25 cellular contexts compared by ENCODE assay signal in genomic region chr15:34719883-34720148, GRCh38. TPM values are rescaled to one million over a fixed set of nuclear protein-coding genes. Genes with fewer than 3 reads are reported as not detected.
DNase-seq lines count a peak whose midpoint lies in the region; ATAC-seq and TF ChIP-seq lines count a peak whose summit lies in the region.
"Had no signal": no experiment of that assay in that cellular context is flagged by ENCODE, and none has a peak within 500 bp of the region (broad histone marks: within the 10 kb centered on the region; RNA-seq: fewer than 3 reads in every experiment).

No MANE protein-coding gene starts in this region.

- H3K4me3 ChIP-seq in heart right ventricle (no peak overlapping the region), right lobe of liver (no peak overlapping the region), gastrocnemius medialis (no peak overlapping the region), adrenal gland (no peak overlapping the region)
- H3K4me3 ChIP-seq: Peyer's patch had no signal

- H3K27me3 ChIP-seq in heart right ventricle, result peaks cover 0 to 11% (median 0%) of the 10 kb centered on the region in 7 donors
- no peaks in the 10 kb centered on the region for H3K27me3 ChIP-seq in right lobe of liver
- no peaks in the 10 kb centered on the region for H3K27me3 ChIP-seq in gastrocnemius medialis
- no peaks in the 10 kb centered on the region for H3K27me3 ChIP-seq in adrenal gland
- H3K27me3 ChIP-seq: Peyer's patch had no signal

- H3K4me1 Mint-ChIP-seq in activated CD4-positive, alpha-beta memory T cell treated with anti-CD3 and anti-CD28 coated beads for 36 hours (ENCODE audit: low read depth), result no peaks in the 10 kb centered on the region

- TF ChIP-seq POLR2A in right lobe of liver (IDR thresholded peaks at IDR 0.05), result no peak
- no peak for TF ChIP-seq POLR2A in gastrocnemius medialis (IDR thresholded peaks at IDR 0.05)
- TF ChIP-seq POLR2A in adrenal gland (IDR thresholded peaks at IDR 0.05), result no peak

- CTCF ChIA-PET in activated CD4-positive, alpha-beta memory T cell treated with anti-CD3 and anti-CD28 coated beads for 36 hours (lab: Charles Lee), result no interaction called here

- no peaks in the 10 kb centered on the region for H3K9me3 Mint-ChIP-seq in activated CD4-positive, alpha-beta memory T cell treated with anti-CD3 and anti-CD28 coated beads for 36 hours
- H3K9me3 Mint-ChIP-seq: CD8-positive, alpha-beta memory T cell had no signal

- H3K4me1 ChIP-seq in heart right ventricle (peaks cover 0 to 68% (median 33%) of the 10 kb centered on the region in 9 donors), right lobe of liver (peaks cover 0 to 27% (median 0%) of the 10 kb centered on the region in 4 donors), gastrocnemius medialis (peaks cover 42 to 58% of the 10 kb centered on the region in 2 donors), adrenal gland (replicated peaks in 1 of 2) (peaks cover 0 to 11% of the 10 kb centered on the region in 2 donors)
- H3K4me1 ChIP-seq: Peyer's patch had no signal

- intact Hi-C loops in heart right ventricle (cut with DNase I) (loop anchor here in 5 of 10 donors (2.0 to 10.0 kb wide), 5 partner anchors 65 to 185 kb away; partner anchors contain the start of gene ACTC1 (in 1 of the 5)), left ventricle myocardium superior (cut with micrococcal nuclease) (loop anchor here (10.0 kb wide), 1 partner anchor 75 kb away; the partner anchor contains the start of gene ACTC1), right lobe of liver (cut with DNase I) (no loop called here), gastrocnemius medialis (cut with DNase I; ENCODE audit: low total_unique reads) (loop anchor here (5.0 kb wide), 2 partner anchors 77 to 92 kb away; partner anchors contain the start of gene ACTC1), adrenal gland (cut with DNase I) (loop anchor here in 1 of 2 donors (10.0 kb wide), 1 partner anchor 125 kb away; no protein-coding TSS in a partner anchor)
- intact Hi-C loops in activated CD4-positive, alpha-beta memory T cell treated with anti-CD3 and anti-CD28 coated beads for 36 hours (cut with micrococcal nuclease), result no loop called here

- 42 to 75% methylated on average over 2 of the region's 2 CpGs for WGBS in heart right ventricle, 2 donors
- no CpG with 5 or more reads among the region's 2 CpGs for WGBS in right lobe of liver (ENCODE audit: insufficient coverage, low coverage, low lambda C conversion rate, missing lambda C conversion rate)
- WGBS in adrenal gland, 4 donors, result 40 to 100% (median 85%) methylated on average over 2 of the region's 2 CpGs

- H3K27ac Mint-ChIP-seq in activated CD4-positive, alpha-beta memory T cell treated with anti-CD3 and anti-CD28 coated beads for 36 hours, result no peak overlapping the region
- H3K27ac Mint-ChIP-seq: CD8-positive, alpha-beta memory T cell had no signal

- H3K9me3 ChIP-seq in heart right ventricle, result no peaks in the 10 kb centered on the region
- H3K9me3 ChIP-seq in right lobe of liver, result no peaks in the 10 kb centered on the region
- H3K9me3 ChIP-seq in gastrocnemius medialis, result no peaks in the 10 kb centered on the region
- no peaks in the 10 kb centered on the region for H3K9me3 ChIP-seq in adrenal gland (replicated peaks in 1 of 3)
- H3K9me3 ChIP-seq: Peyer's patch had no signal

- POLR2A ChIA-PET in activated CD4-positive, alpha-beta memory T cell treated with anti-CD3 and anti-CD28 coated beads for 36 hours (lab: Charles Lee), result no interaction called here

- H3K36me3 ChIP-seq in heart right ventricle (no peaks in the 10 kb centered on the region), right lobe of liver (no peaks in the 10 kb centered on the region), gastrocnemius medialis (no peaks in the 10 kb centered on the region), adrenal gland (replicated peaks in 1 of 2) (no peaks in the 10 kb centered on the region)
- H3K36me3 ChIP-seq: Peyer's patch had no signal

- no peaks in the 10 kb centered on the region for H3K36me3 Mint-ChIP-seq in activated CD4-positive, alpha-beta memory T cell treated with anti-CD3 and anti-CD28 coated beads for 36 hours
- H3K36me3 Mint-ChIP-seq: CD8-positive, alpha-beta memory T cell had no signal

- H3K27me3 Mint-ChIP-seq in activated CD4-positive, alpha-beta memory T cell treated with anti-CD3 and anti-CD28 coated beads for 36 hours, result peaks cover 25% of the 10 kb centered on the region

- no peak for TF ChIP-seq CTCF in heart right ventricle (IDR thresholded peaks at IDR 0.05)
- no peak for TF ChIP-seq CTCF in right lobe of liver (IDR thresholded peaks at IDR 0.05)
- TF ChIP-seq CTCF in gastrocnemius medialis (IDR thresholded peaks at IDR 0.05 in 4 of 5, conservative IDR thresholded peaks at IDR 0.05 in 1 of 5), result no peak
- no peak for TF ChIP-seq CTCF in adrenal gland (IDR thresholded peaks at IDR 0.05)

- no peak overlapping the region for H3K4me3 Mint-ChIP-seq in activated CD4-positive, alpha-beta memory T cell treated with anti-CD3 and anti-CD28 coated beads for 36 hours
- H3K4me3 Mint-ChIP-seq: CD8-positive, alpha-beta memory T cell had no signal

- in situ Hi-C loops in gastrocnemius medialis (cut with MboI; ENCODE audit: low sequenced_read_pairs in 4 of 4), result no loop called here

- ATAC-seq in heart right ventricle, result no peak
- no peak for ATAC-seq in left ventricle myocardium superior
- peak in 3 of 4 donors; percentile 5 to 46 (median 42) for ATAC-seq in right lobe of liver
- ATAC-seq in gastrocnemius medialis, result peak in 1 of 2 donors; percentile 10

- H3K27ac ChIP-seq in heart right ventricle, result peak overlapping the region; percentile 26 to 86 (median 70)
- H3K27ac ChIP-seq in right lobe of liver, result no peak overlapping the region
- H3K27ac ChIP-seq in gastrocnemius medialis, result peak overlapping the region in 3 of 4 donors; percentile 19 to 41 (median 24)
- no peak overlapping the region for H3K27ac ChIP-seq in adrenal gland
- H3K27ac ChIP-seq: KMS-11, Peyer's patch had no signal

- DNase-seq in heart right ventricle (no peak), left ventricle myocardium superior (no peak), M059J (ENCODE audit: low read depth) (peak; percentile 5), right lobe of liver (peak in 2 of 3 donors; percentile 21 to 67), gastrocnemius medialis (no peak), adrenal gland (no peak)
- DNase-seq in stimulated activated CD4-positive, alpha-beta T cell treated with anti-CD3 and anti-CD28 coated beads, Interleukin-4, amount 100 ng/mL, for 1 hour, result no peak
- DNase-seq in activated CD4-positive, alpha-beta memory T cell treated with anti-CD3 and anti-CD28 coated beads for 36 hours, result no peak
- DNase-seq: AML-193; C1 segment of cervical spinal cord; Calu3; CD8-positive, alpha-beta memory T cell; DMS153; NCI-H1105; NCI-H146; NCI-H2029; NCI-H226; NCI-H510A treated with DMSO at 0.1 percent for 48 hours; Peyer's patch had no signal

RNA-seq across cellular contexts. Expression of gene GJD2, which starts 35.0 kb away (rescaled TPM):
- total RNA-seq in heart right ventricle (under 1 TPM in 4 of 10 donors, not detected in 6; 0.07 to 0.13 (median 0.11) TPM), left ventricle myocardium superior (not detected), right lobe of liver (not detected), gastrocnemius medialis (not detected), adrenal gland (1 to 10 TPM in 3 of 8 donors, under 1 TPM in 1, not detected in 4; 0.61 to 3.5 (median 2.0) TPM)
- polyA plus RNA-seq in heart right ventricle (under 1 TPM in 1 of 2 donors, not detected in 1; 0.01 TPM), adrenal gland (1 to 10 TPM; 1.1 to 9.1 (median 2.3) TPM)
- total RNA-seq in M059J (2014; rRNA removed; shearing (Covaris generic)), result not detected in 2 replicates
- total RNA-seq in activated CD4-positive, alpha-beta memory T cell treated with anti-CD3 and anti-CD28 coated beads for 36 hours, result not detected
- total RNA-seq: A172; Calu3; CD8-positive, alpha-beta memory T cell; H4; HT1080; OCI-LY7; Peyer's patch had no signal
- polyA plus RNA-seq: AG04450; CD8-positive, alpha-beta memory T cell had no signal

Comparison
In these comparisons a context has a peak if more than half of its experiments do, and no peak if none do; other contexts are left out.
1. ATAC-seq: peak in right lobe of liver (3 of 4); none in heart right ventricle (0 of 8) and left ventricle myocardium superior (single experiment).
2. DNase-seq: peak in M059J (single experiment) and right lobe of liver (2 of 3); none in heart right ventricle (0 of 2), left ventricle myocardium superior (single experiment), gastrocnemius medialis (0 of 2), stimulated activated CD4-positive, alpha-beta T cell treated with anti-CD3 and anti-CD28 coated beads, Interleukin-4, amount 100 ng/mL, for 1 hour (single experiment), adrenal gland (0 of 7) and activated CD4-positive, alpha-beta memory T cell treated with anti-CD3 and anti-CD28 coated beads for 36 hours (single experiment).
3. H3K27ac ChIP-seq: peak in heart right ventricle (10 of 10) and gastrocnemius medialis (3 of 4); none in right lobe of liver (0 of 3) and adrenal gland (0 of 5).
4. intact Hi-C loops: an anchor here in left ventricle myocardium superior (10.0 kb wide) and gastrocnemius medialis (5.0 kb wide); none called in right lobe of liver and activated CD4-positive, alpha-beta memory T cell treated with anti-CD3 and anti-CD28 coated beads for 36 hours.